ENCODE assay signal across 8 cellular contexts in the genomic region with DNA sequence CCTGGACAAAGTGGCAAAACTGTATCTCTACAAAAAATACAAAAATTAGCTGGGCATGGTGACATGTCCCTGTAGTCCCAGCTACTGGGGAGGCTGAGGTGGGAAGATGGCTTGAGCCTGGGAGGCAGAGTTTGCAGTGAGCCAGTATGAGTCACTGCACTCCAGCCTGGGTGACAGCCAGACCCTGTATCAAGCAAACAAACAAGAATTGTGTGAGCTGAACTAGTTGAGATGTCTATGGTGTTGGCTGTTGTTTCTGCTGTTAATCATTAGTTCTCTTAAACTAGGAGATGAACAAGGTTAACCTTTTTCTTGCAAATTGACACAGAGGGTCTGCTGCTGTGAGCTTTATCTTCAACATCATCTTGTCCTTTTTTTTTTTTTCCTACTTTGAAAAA. TPM values are rescaled to one million over a fixed set of nuclear protein-coding genes. Genes with fewer than 3 reads are reported as not detected.
DNase-seq lines count a peak whose midpoint lies in the region; ATAC-seq and TF ChIP-seq lines count a peak whose summit lies in the region.

No MANE protein-coding gene starts in this region.

- H3K9me3 Mint-ChIP-seq in neural progenitor cell, result peaks cover 7% of the 10 kb centered on the region

- H3F3A ChIP-seq in neural progenitor cell (ENCODE audit: low read depth), result no peaks in the 10 kb centered on the region

- H3K4me1 ChIP-seq in neural progenitor cell, result no peaks in the 10 kb centered on the region

- no peak overlapping the region for H3K4me2 ChIP-seq in neural progenitor cell

- H3K36me3 Mint-ChIP-seq in neural progenitor cell, result peaks cover 28% of the 10 kb centered on the region

- no peak overlapping the region for H3K27ac ChIP-seq in neural progenitor cell
- H3K27ac ChIP-seq in RWPE1, result no peak overlapping the region

- DNase-seq in NCI-H2029 (lab: John Stamatoyannopoulos, UW) (peak; percentile 70), choroid plexus epithelial cell (ENCODE audit: low read depth) (peak; percentile 73), neural progenitor cell (ENCODE audit: low spot score) (no peak), RWPE1 (ENCODE audit: low spot score) (no peak)
- no peak for DNase-seq in central memory CD4-positive, alpha-beta T cell
- no peak for DNase-seq in stimulated activated CD4-positive, alpha-beta T cell treated with anti-CD3 and anti-CD28 coated beads, Interleukin-1b, Interleukin-23, amount 100 ng/mL, for 48 hours

- peaks cover 11% of the 10 kb centered on the region for H3K4me1 Mint-ChIP-seq in neural progenitor cell

- H3K27me3 Mint-ChIP-seq in neural progenitor cell (ENCODE audit: insufficient read depth, low read depth), result no peaks in the 10 kb centered on the region

- H3K27ac Mint-ChIP-seq in neural progenitor cell, result peak overlapping the region; percentile 5

- no peak overlapping the region for H3K4me3 ChIP-seq in choroid plexus epithelial cell (ENCODE audit: low read depth, low read length)
- no peak overlapping the region for H3K4me3 ChIP-seq in neural progenitor cell

- no peak for TF ChIP-seq CTCF in choroid plexus epithelial cell (conservative IDR thresholded peaks at IDR 0.05; ENCODE audit: low read depth, low read length)
- no peak for TF ChIP-seq CTCF in neural progenitor cell (IDR thresholded peaks at IDR 0.05)
- TF ChIP-seq CTCF in RWPE1 (conservative IDR thresholded peaks at IDR 0.05; ENCODE audit: low read depth), result no peak

- H3K27me3 ChIP-seq in neural progenitor cell, result no peaks in the 10 kb centered on the region

- POLR2A ChIA-PET in RWPE1 (lab: Yijun Ruan, JAX; ENCODE audit: low non-redundant PET), result no interaction called here

- no peaks in the 10 kb centered on the region for H3K36me3 ChIP-seq in neural progenitor cell

- H3K4me3 Mint-ChIP-seq in neural progenitor cell, result no peak overlapping the region

- H3K79me2 ChIP-seq in neural progenitor cell (ENCODE audit: low read depth), result peaks cover 32% of the 10 kb centered on the region

- no peak overlapping the region for H3K9ac ChIP-seq in neural progenitor cell

- no peak overlapping the region for H2AFZ ChIP-seq in neural progenitor cell (replicated peaks)

- peaks cover 3% of the 10 kb centered on the region for H4K20me1 ChIP-seq in neural progenitor cell (ENCODE audit: low read depth)

- ATAC-seq in GM18909 (IDR thresholded peaks at IDR 0.05; ENCODE audit: poor library complexity, unreplicated experiment), result peak; percentile 70
- no peak for ATAC-seq in GM21526 (IDR thresholded peaks at IDR 0.05; ENCODE audit: low FRiP score, unreplicated experiment)

- CTCF ChIA-PET in RWPE1 (lab: Yijun Ruan, JAX), result interaction anchor here (0.6 to 0.7 kb wide), 2 partner anchors 9 to 888 kb away, joined by 3 to 8 read pairs; no protein-coding TSS in a partner anchor

- no peaks in the 10 kb centered on the region for H3K9me3 ChIP-seq in neural progenitor cell (ENCODE audit: low read depth)

RNA-seq across cellular contexts. Expression of a gene that starts 23.6 kb away (rescaled TPM):
- 11.8 and 14.5 TPM in 2 replicates for total RNA-seq in neural progenitor cell (ENCODE audit: low replicate concordance)

Comparison
In these comparisons a context has a peak if more than half of its experiments do, and no peak if none do; other contexts are left out.
1. DNase-seq: peak in NCI-H2029 (single experiment) and choroid plexus epithelial cell (single experiment); none in neural progenitor cell (single experiment), central memory CD4-positive, alpha-beta T cell (single experiment), RWPE1 (single experiment) and stimulated activated CD4-positive, alpha-beta T cell treated with anti-CD3 and anti-CD28 coated beads, Interleukin-1b, Interleukin-23, amount 100 ng/mL, for 48 hours (single experiment).